Comparison of ENCODE assay signal across 17 cellular contexts in the genomic region with DNA sequence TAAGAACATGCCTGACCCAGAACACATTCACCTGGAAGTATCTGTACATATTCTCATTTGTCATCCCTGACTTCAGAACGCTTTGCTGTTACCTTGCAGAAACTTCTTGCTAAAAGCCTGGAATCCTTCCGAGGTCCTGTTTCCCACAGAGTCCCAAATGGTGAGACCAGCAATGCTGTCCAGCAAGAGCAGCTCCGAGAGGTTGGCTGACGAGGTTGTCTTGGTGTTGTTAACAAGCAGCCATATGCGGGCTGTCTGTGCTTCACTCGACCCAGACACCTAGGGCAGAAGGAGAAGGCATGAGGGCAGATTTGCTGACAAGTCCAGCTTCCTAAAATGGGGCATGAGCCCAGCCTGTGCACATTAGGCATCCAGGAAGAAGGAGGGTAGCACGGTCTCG. TPM values are rescaled to one million over a fixed set of nuclear protein-coding genes. Genes with fewer than 3 reads are reported as not detected.
"Had no signal": no experiment of that assay in that cellular context is flagged by ENCODE, and none has a peak within 500 bp of the region (broad histone marks: within the 10 kb centered on the region; RNA-seq: fewer than 3 reads in every experiment).

No MANE protein-coding gene starts in this region.

- H3K27me3 ChIP-seq: colonic mucosa, esophagus muscularis mucosa, foreskin keratinocyte, gastroesophageal sphincter, heart right ventricle, left lung had no signal

- H3K4me3 ChIP-seq: colonic mucosa, esophagus muscularis mucosa, gastroesophageal sphincter, heart right ventricle, left lung, lower lobe of right lung had no signal

- H3K36me3 ChIP-seq: colonic mucosa had no signal

- ATAC-seq: effector memory CD8-positive, alpha-beta T cell; foreskin keratinocyte; gastroesophageal sphincter; heart right ventricle; left cardiac atrium; left lung; left ventricle myocardium superior; lower lobe of right lung; naive thymus-derived CD4-positive, alpha-beta T cell had no signal

- H3K9me3 ChIP-seq: colonic mucosa, left lung, lower lobe of right lung had no signal

- H3K27ac ChIP-seq: colonic mucosa, esophagus muscularis mucosa, foreskin keratinocyte, gastroesophageal sphincter, heart right ventricle, left lung, lower lobe of right lung had no signal

- H3K4me1 ChIP-seq: colonic mucosa, esophagus muscularis mucosa, foreskin keratinocyte, gastroesophageal sphincter, heart right ventricle, left lung, lower lobe of right lung had no signal

- DNase-seq: colonic mucosa; cortex of kidney; effector CD8-positive, alpha-beta T cell; effector memory CD8-positive, alpha-beta T cell; foreskin keratinocyte; heart right ventricle; hypothalamus; immature natural killer cell; left cardiac atrium; left lung; left ventricle myocardium superior; lower lobe of right lung; mesenchymal stem cell; midbrain; naive thymus-derived CD4-positive, alpha-beta T cell had no signal

RNA-seq across cellular contexts. Expression of gene EVC2, which starts 19.3 kb away (rescaled TPM):
- polyA plus RNA-seq: immature natural killer cell had no signal

RNA-seq across cellular contexts. Expression of gene EVC, which starts 21.9 kb away (rescaled TPM):
- polyA plus RNA-seq: immature natural killer cell; naive thymus-derived CD4-positive, alpha-beta T cell had no signal
